In genomic region chr19:2678043-2678671, GRCh38 we compare ENCODE assay signal across 14 cellular contexts. TPM values are rescaled to one million over a fixed set of nuclear protein-coding genes. Genes with fewer than 3 reads are reported as not detected.
DNase-seq lines count a peak whose midpoint lies in the region; ATAC-seq and TF ChIP-seq lines count a peak whose summit lies in the region.
"Had no signal": no experiment of that assay in that cellular context is flagged by ENCODE, and none has a peak within 500 bp of the region (broad histone marks: within the 10 kb centered on the region; RNA-seq: fewer than 3 reads in every experiment).

No MANE protein-coding gene starts in this region.

- H3F3A ChIP-seq in DOHH2 (ENCODE audit: control insufficient read depth, insufficient read depth) (peaks cover 23% of the 10 kb centered on the region), PC-9 (ENCODE audit: insufficient read depth, low read depth) (no peaks in the 10 kb centered on the region)

- no peak overlapping the region for H3K4me3 ChIP-seq in DOHH2 (ENCODE audit: low read length)
- no peak overlapping the region for H3K4me3 ChIP-seq in PC-9
- H3K4me3 ChIP-seq: ascending aorta had no signal

- CTCF ChIA-PET in PC-9 (lab: Charles Lee): no interaction called here

- no peak for TF ChIP-seq CTCF in DOHH2 (IDR thresholded peaks at IDR 0.05; ENCODE audit: low read depth, low read length, poor library complexity, severe bottlenecking)
- TF ChIP-seq CTCF in PC-9 (conservative IDR thresholded peaks at IDR 0.05): no peak

- H2AFZ ChIP-seq in PC-9: no peak overlapping the region

- intact Hi-C loops in PC-9 (cut with micrococcal nuclease; ENCODE audit: unreplicated experiment): no loop called here

- H3K27ac ChIP-seq in DOHH2 (ENCODE audit: low read depth, low read length) (peak overlapping the region; percentile 0; the same call in 1 of the 2 replicates), PC-9 (no peak overlapping the region)
- H3K27ac ChIP-seq: ascending aorta, C4-2B, RWPE1 had no signal

- H3K36me3 ChIP-seq in DOHH2 (ENCODE audit: control insufficient read depth, low read length): peaks cover 73% of the 10 kb centered on the region
- H3K36me3 ChIP-seq in PC-9 (ENCODE audit: low read depth): no peaks in the 10 kb centered on the region
- H3K36me3 ChIP-seq: ascending aorta had no signal

- H3K4me2 ChIP-seq in DOHH2 (ENCODE audit: low read length) (peak overlapping the region; percentile 3; the same call in 1 of the 2 replicates), PC-9 (no peak overlapping the region)

- H4K20me1 ChIP-seq in DOHH2 (ENCODE audit: control insufficient read depth, insufficient read depth, low read depth, low read length): no peaks in the 10 kb centered on the region
- no peaks in the 10 kb centered on the region for H4K20me1 ChIP-seq in PC-9 (ENCODE audit: insufficient read depth)

- H3K9me2 ChIP-seq in DOHH2 (replicated peaks; ENCODE audit: control insufficient read depth, low read length) (no peaks in the 10 kb centered on the region), PC-9 (ENCODE audit: insufficient read depth) (no peaks in the 10 kb centered on the region)

- POLR2A ChIA-PET in PC-9 (lab: Charles Lee; ENCODE audit: unreplicated experiment): interaction anchor here (0.6 kb wide), 1 partner anchor 492 kb away, joined by 3 read pairs; no protein-coding TSS in a partner anchor

- H3K4me1 ChIP-seq in DOHH2 (ENCODE audit: control insufficient read depth, low read length) (peaks cover 57% of the 10 kb centered on the region), PC-9 (replicated peaks; ENCODE audit: insufficient read depth) (no peaks in the 10 kb centered on the region)
- H3K4me1 ChIP-seq: ascending aorta had no signal

- DNase-seq in PC-9 (no peak), globus pallidus (ENCODE audit: low spot score) (no peak), middle frontal gyrus (ENCODE audit: extremely low spot score, low spot score) (no peak)
- DNase-seq: activated CD4-positive, alpha-beta T cell treated with anti-CD3 and anti-CD28 coated beads for 48 hours; islet precursor cell; MM.1S had no signal

- H3K27me3 ChIP-seq in DOHH2 (ENCODE audit: control insufficient read depth, low read length) (no peaks in the 10 kb centered on the region), PC-9 (ENCODE audit: insufficient read depth, low read depth) (peaks cover 45% of the 10 kb centered on the region)
- H3K27me3 ChIP-seq: ascending aorta had no signal

- peak; percentile 71 for ATAC-seq in GM19372 (IDR thresholded peaks at IDR 0.05; ENCODE audit: low read depth, unreplicated experiment)
- ATAC-seq in HG03521 (IDR thresholded peaks at IDR 0.05; ENCODE audit: unreplicated experiment): peak; percentile 53
- ATAC-seq in esophagus mucosa: peak; percentile 59
- no peak for ATAC-seq in GM21529 (IDR thresholded peaks at IDR 0.05; ENCODE audit: unreplicated experiment)

- no peaks in the 10 kb centered on the region for H3K9me3 ChIP-seq in DOHH2 (ENCODE audit: control insufficient read depth, insufficient read depth, low read length)
- H3K9me3 ChIP-seq in PC-9 (ENCODE audit: insufficient read depth, low read depth): no peaks in the 10 kb centered on the region
- H3K9me3 ChIP-seq: ascending aorta had no signal

- BruUV-seq in PC-9 (replicated peaks; lab: Mats Ljungman, UMichigan): no TSS peak

- H3K79me2 ChIP-seq in DOHH2 (ENCODE audit: control insufficient read depth, low read length) (peaks cover 78% of the 10 kb centered on the region), PC-9 (ENCODE audit: low read depth) (no peaks in the 10 kb centered on the region)

RNA-seq across cellular contexts. Expression of gene GNG7, which starts 24.3 kb away (rescaled TPM):
- total RNA-seq in esophagus mucosa (0.68 TPM), PC-9 (2021) (2.8 and 3.0 TPM in 2 replicates)

RNA-seq across cellular contexts. Expression of gene DIRAS1, which starts 43.0 kb away (rescaled TPM):
- total RNA-seq in esophagus mucosa (1.00 TPM), PC-9 (2021) (0.57 and 1.0 TPM in 2 replicates)
- total RNA-seq: ascending aorta had no signal
